Comparison of ENCODE assay signal across 1 cellular context in the genomic region with DNA sequence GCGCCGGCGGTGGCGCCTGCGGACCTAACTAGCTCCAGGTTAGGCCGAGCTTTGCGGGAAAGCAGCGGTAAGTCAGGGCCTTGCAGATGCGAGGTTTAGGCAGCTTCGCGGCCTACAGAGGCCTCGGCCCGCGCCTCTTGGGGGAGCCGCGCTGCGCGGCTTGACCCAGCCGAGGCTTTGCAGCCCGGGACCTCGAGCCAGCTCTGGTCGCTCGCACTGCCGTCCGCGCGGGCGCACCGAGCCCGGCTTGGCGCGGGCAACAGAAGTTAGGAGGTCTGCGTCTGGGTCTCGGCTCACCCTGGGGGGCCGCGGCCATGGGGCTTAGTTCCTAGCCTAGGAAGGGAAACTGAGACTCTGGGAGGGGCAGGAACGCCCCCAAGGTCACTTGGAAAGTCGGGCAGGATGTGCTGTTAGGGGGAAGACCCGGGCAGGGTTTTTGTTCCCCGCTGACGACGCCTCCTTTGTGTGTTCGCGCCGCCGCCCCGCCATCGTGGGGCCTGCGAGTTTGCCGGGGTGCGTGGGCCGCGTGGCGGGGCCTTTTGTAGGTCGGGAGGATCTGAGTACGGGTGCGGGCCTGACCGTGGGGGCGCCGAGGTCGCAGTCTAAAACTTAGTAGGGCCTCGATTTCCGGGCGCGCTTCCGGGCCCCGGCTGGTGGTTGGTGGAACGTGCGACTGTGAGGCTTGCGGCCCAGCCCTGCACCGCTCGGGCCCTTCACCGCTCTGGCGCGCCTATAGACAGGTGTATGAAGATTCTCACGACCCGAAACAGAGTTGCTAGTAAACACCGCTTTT.
A peak's percentile ranks its signal among the peaks of the same experiment; 100 is the strongest.
TF ChIP-seq lines count a peak whose summit lies in the region.

No MANE protein-coding gene starts in this region.

TF ChIP-seq in GM12878, 131 proteins besides CTCF, POLR2A, EP300 and RAD21 (continued from another document and continues in another):
- TF ChIP-seq CHD1 (IDR thresholded peaks at IDR 0.05; ENCODE audit: low read depth, low read length) (no peak), SUPT20H (IDR thresholded peaks at IDR 0.05; ENCODE audit: borderline replicate concordance, control insufficient read depth, low read depth, low read length) (no peak), SUZ12 (IDR thresholded peaks at IDR 0.05; ENCODE audit: unreplicated experiment) (no peak), YY1 (IDR thresholded peaks at IDR 0.05; ENCODE audit: low read depth, low read length) (no peak; the same call in 1 of the 2 replicates), HDAC6 (IDR thresholded peaks at IDR 0.05; ENCODE audit: unreplicated experiment) (no peak), SMAD1 (IDR thresholded peaks at IDR 0.05; ENCODE audit: low read depth, partially characterized antibody) (peak; percentile 34), NBN (IDR thresholded peaks at IDR 0.05) (peak; percentile 34; the same call in 1 of the 2 replicates), RCOR1 (conservative IDR thresholded peaks at IDR 0.05; ENCODE audit: low read depth, low read length) (no peak), GABPA (IDR thresholded peaks at IDR 0.05; ENCODE audit: low read depth) (peak; percentile 67; the same call in 1 of the 2 replicates), E2F4 (IDR thresholded peaks at IDR 0.05; ENCODE audit: low read depth, low read length) (no peak), RFX5 (IDR thresholded peaks at IDR 0.05; ENCODE audit: low read depth, low read length) (no peak; the same call in 1 of the 2 replicates), SRF (IDR thresholded peaks at IDR 0.05; ENCODE audit: low read depth in 2 of 2, low read length in 2 of 2) (no peak), ZNF207 (IDR thresholded peaks at IDR 0.05; ENCODE audit: borderline replicate concordance) (no peak; the same call in 1 of the 2 replicates), ZNF217 (IDR thresholded peaks at IDR 0.05) (peak; percentile 71; the same call in 1 of the 2 replicates), PBX3 (IDR thresholded peaks at IDR 0.05; ENCODE audit: insufficient replicate concordance, low read depth, low read length) (no peak), HCFC1 (IDR thresholded peaks at IDR 0.05; ENCODE audit: low read length) (no peak), HDGF (IDR thresholded peaks at IDR 0.05) (no peak), PAX8 (IDR thresholded peaks at IDR 0.05) (no peak), YBX1 (IDR thresholded peaks at IDR 0.05) (no peak), ZBTB11 (CRISPR knock-in tag; IDR thresholded peaks at IDR 0.05) (no peak), HSF1 (IDR thresholded peaks at IDR 0.05; ENCODE audit: low read depth, low read length) (no peak), ZBED1 (IDR thresholded peaks at IDR 0.05; ENCODE audit: borderline replicate concordance) (no peak), TCF7 (IDR thresholded peaks at IDR 0.05; ENCODE audit: borderline replicate concordance) (no peak), POLR2AphosphoS2 (IDR thresholded peaks at IDR 0.05; ENCODE audit: low read depth, low read length) (no peak), SIN3A (IDR thresholded peaks at IDR 0.05; ENCODE audit: low read depth, low read length) (peak; percentile 60; the same call in 1 of the 2 replicates), SREBF2 (IDR thresholded peaks at IDR 0.05; ENCODE audit: low read length) (no peak), POU2F2 (IDR thresholded peaks at IDR 0.05; ENCODE audit: borderline replicate concordance, low read depth, low read length) (no peak; the same call in 2 of the 3 replicates), IRF4 (IDR thresholded peaks at IDR 0.05; ENCODE audit: low read depth, low read length) (no peak), MTA2 (IDR thresholded peaks at IDR 0.05; ENCODE audit: low read depth) (no peak), ATF3 (IDR thresholded peaks at IDR 0.05; ENCODE audit: borderline replicate concordance, extremely low read depth, low read depth, low read length) (no peak), MEF2A (IDR thresholded peaks at IDR 0.05; ENCODE audit: insufficient read depth, low read depth, low read length) (no peak), GATAD2B (conservative IDR thresholded peaks at IDR 0.05; ENCODE audit: low read depth) (peak; percentile 52), REST (IDR thresholded peaks at IDR 0.05; ENCODE audit: low read depth, low read length) (no peak), NRF1 (conservative IDR thresholded peaks at IDR 0.05; ENCODE audit: low read depth, low read length) (no peak), KAT2A (conservative IDR thresholded peaks at IDR 0.05; ENCODE audit: control insufficient read depth, low read depth, low read length) (no peak), ATF7 (IDR thresholded peaks at IDR 0.05; ENCODE audit: low read depth) (no peak), EZH2 (IDR thresholded peaks at IDR 0.05; ENCODE audit: borderline replicate concordance, control insufficient read depth, low read depth, low read length) (no peak), SMAD5 (IDR thresholded peaks at IDR 0.05; ENCODE audit: low read depth) (no peak), HDAC2 (IDR thresholded peaks at IDR 0.05) (no peak), JUND (IDR thresholded peaks at IDR 0.05; ENCODE audit: low read depth, low read length) (no peak)
- TF ChIP-seq, protein P1, sequence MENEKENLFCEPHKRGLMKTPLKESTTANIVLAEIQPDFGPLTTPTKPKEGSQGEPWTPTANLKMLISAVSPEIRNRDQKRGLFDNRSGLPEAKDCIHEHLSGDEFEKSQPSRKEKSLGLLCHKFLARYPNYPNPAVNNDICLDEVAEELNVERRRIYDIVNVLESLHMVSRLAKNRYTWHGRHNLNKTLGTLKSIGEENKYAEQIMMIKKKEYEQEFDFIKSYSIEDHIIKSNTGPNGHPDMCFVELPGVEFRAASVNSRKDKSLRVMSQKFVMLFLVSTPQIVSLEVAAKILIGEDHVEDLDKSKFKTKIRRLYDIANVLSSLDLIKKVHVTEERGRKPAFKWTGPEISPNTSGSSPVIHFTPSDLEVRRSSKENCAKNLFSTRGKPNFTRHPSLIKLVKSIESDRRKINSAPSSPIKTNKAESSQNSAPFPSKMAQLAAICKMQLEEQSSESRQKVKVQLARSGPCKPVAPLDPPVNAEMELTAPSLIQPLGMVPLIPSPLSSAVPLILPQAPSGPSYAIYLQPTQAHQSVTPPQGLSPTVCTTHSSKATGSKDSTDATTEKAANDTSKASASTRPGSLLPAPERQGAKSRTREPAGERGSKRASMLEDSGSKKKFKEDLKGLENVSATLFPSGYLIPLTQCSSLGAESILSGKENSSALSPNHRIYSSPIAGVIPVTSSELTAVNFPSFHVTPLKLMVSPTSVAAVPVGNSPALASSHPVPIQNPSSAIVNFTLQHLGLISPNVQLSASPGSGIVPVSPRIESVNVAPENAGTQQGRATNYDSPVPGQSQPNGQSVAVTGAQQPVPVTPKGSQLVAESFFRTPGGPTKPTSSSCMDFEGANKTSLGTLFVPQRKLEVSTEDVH (IDR thresholded peaks at IDR 0.05; ENCODE audit: low read depth, partially characterized antibody): peak; percentile 8
- TF ChIP-seq, protein P2, sequence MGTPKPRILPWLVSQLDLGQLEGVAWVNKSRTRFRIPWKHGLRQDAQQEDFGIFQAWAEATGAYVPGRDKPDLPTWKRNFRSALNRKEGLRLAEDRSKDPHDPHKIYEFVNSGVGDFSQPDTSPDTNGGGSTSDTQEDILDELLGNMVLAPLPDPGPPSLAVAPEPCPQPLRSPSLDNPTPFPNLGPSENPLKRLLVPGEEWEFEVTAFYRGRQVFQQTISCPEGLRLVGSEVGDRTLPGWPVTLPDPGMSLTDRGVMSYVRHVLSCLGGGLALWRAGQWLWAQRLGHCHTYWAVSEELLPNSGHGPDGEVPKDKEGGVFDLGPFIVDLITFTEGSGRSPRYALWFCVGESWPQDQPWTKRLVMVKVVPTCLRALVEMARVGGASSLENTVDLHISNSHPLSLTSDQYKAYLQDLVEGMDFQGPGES (IDR thresholded peaks at IDR 0.05): no peak
- TF ChIP-seq, protein P3, sequence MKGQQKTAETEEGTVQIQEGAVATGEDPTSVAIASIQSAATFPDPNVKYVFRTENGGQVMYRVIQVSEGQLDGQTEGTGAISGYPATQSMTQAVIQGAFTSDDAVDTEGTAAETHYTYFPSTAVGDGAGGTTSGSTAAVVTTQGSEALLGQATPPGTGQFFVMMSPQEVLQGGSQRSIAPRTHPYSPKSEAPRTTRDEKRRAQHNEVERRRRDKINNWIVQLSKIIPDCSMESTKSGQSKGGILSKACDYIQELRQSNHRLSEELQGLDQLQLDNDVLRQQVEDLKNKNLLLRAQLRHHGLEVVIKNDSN (IDR thresholded peaks at IDR 0.05; ENCODE audit: borderline replicate concordance, extremely low read length, insufficient read depth, low read depth, low read length): no peak
